23 cellular contexts compared by ENCODE assay signal in the genomic region with DNA sequence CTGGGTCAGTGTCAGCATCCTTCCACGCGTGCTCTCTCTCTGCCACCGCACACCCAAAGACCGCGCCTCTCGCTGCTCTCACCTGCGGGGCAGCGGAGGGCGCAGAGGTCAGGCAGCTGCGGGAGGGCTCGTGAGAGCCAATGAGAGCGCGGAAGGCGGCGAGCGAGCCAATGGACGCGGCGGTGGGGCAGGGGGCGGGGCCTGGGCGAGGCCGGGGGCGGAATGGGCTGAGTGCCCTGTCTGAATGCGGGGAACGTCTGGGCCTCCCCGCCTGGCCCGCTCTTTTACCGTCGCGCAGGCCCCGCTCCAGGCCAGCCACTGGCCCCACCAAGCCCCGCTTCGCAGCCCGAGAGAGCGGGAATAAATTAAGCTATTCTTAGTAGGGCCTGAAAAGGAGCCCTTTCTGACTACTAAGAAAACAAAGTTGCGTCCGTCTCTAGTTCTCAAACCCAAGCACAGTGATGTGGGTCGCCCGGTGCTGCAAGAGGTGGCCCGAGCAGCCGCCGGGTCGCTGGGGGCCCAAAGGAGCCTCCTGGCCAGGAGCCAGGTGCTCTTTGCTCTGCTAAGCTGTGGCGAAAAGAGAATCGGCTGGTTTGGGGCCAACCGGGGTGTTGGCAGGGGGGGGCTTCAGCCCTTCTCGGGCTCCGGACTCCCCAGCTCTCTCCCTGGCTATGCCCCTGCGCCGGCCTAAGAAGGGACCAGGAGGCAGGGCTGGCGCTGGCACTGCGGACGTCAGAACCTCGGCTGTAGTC.
DNase-seq lines count a peak whose midpoint lies in the region; ATAC-seq, FAIRE-seq and TF ChIP-seq lines count a peak whose summit lies in the region.
"Had no signal": no experiment of that assay in that cellular context is flagged by ENCODE, and none has a peak within 500 bp of the region (broad histone marks: within the 10 kb centered on the region; RNA-seq: fewer than 3 reads in every experiment).

No MANE protein-coding gene starts in this region.

- peaks cover 4 to 14% of the 10 kb centered on the region in 2 experiments; a peak in 3 of 5 replicates for H3K27me3 ChIP-seq in K562 (ENCODE audit: control insufficient read depth in 2 of 2, insufficient read depth in 2 of 2, low read length in 2 of 2)
- no peaks in the 10 kb centered on the region for H3K27me3 ChIP-seq in sigmoid colon

- TF ChIP-seq EP300 in K562 (IDR thresholded peaks at IDR 0.05; ENCODE audit: low read length) (no peak), sigmoid colon (IDR thresholded peaks at IDR 0.05) (no peak)

- H3K36me3 Mint-ChIP-seq in type B pancreatic cell, result no peaks in the 10 kb centered on the region

- H3K9ac ChIP-seq in K562 (ENCODE audit: insufficient read depth in 1 of 2, low read depth in 2 of 2, low read length in 2 of 2), result no peak overlapping the region

- no peaks in the 10 kb centered on the region for H3K9me3 Mint-ChIP-seq in type B pancreatic cell

- H3K27ac Mint-ChIP-seq in type B pancreatic cell, result no peak overlapping the region
- H3K27ac Mint-ChIP-seq: activated naive CD8-positive, alpha-beta T cell; CD8-positive, alpha-beta memory T cell; natural killer cell had no signal

- no peak for TF ChIP-seq RAD21 in K562 (CRISPR knock-in tag; conservative IDR thresholded peaks at IDR 0.05 in 1 of 2, IDR thresholded peaks at IDR 0.05 in 1 of 2)

- DNase-seq in K562 (ENCODE audit: extremely low read depth in 1 of 4, low spot score in 3 of 4), result no peak
- DNase-seq in left ventricle myocardium superior, result peak; percentile 75
- DNase-seq in mesenteric fat pad (ENCODE audit: low spot score), result peak; percentile 83
- DNase-seq in type B pancreatic cell (ENCODE audit: extremely low spot score, unreplicated experiment), result peak; percentile 65
- no peak for DNase-seq in superior temporal gyrus (ENCODE audit: extremely low spot score)
- DNase-seq in sigmoid colon, result no peak
- DNase-seq: activated CD4-positive, alpha-beta T cell treated with anti-CD3 and anti-CD28 coated beads for 1 hour; activated CD8-positive, alpha-beta memory T cell treated with anti-CD3 and anti-CD28 coated beads for 24 hours; CD8-positive, alpha-beta memory T cell; DMS79; HCEC 1CT; kidney; natural killer cell; NCI-H2107; NCI-H510A; small intestine; stimulated activated naive CD4-positive, alpha-beta T cell treated with Interleukin-2 at 50 U/mL for 16 hours; T-helper 9 cell; trophoblast cell had no signal

- H3K4me3 ChIP-seq in K562 (no peak overlapping the region), sigmoid colon (no peak overlapping the region)

- CTCF ChIA-PET in K562 (lab: Yijun Ruan, JAX; ENCODE audit: low intra/inter-chr PET ratio), result no interaction called here

- H3K4me2 ChIP-seq in K562 (ENCODE audit: insufficient read depth, low read length), result no peak overlapping the region

- POLR2A ChIA-PET in K562 (lab: Yijun Ruan, JAX), result no interaction called here

- ATAC-seq in K562 (no peak), left ventricle myocardium superior (peak; percentile 96), GM19395 (IDR thresholded peaks at IDR 0.05; ENCODE audit: unreplicated experiment) (no peak)
- ATAC-seq: natural killer cell had no signal

- no peak overlapping the region for H2AFZ ChIP-seq in K562 (ENCODE audit: low read depth, low read length)

- no peak for FAIRE-seq in K562 (lab: Jason Lieb, UNC)
- FAIRE-seq: GM12891, kidney, RCC 7860, small intestine had no signal

- H3K4me1 ChIP-seq in K562 (replicated peaks in 1 of 2; ENCODE audit: control insufficient read depth in 2 of 2, insufficient read depth in 2 of 2, low read length in 2 of 2) (no peaks in the 10 kb centered on the region), sigmoid colon (peaks cover 0 to 27% (median 21%) of the 10 kb centered on the region in 4 donors)

- peaks cover 28% of the 10 kb centered on the region for H3K4me1 Mint-ChIP-seq in type B pancreatic cell (ENCODE audit: unreplicated experiment)
- H3K4me1 Mint-ChIP-seq: CD8-positive, alpha-beta memory T cell; natural killer cell had no signal

- no peak for TF ChIP-seq POLR2A in K562 (conservative IDR thresholded peaks at IDR 0.05)
- TF ChIP-seq POLR2A in sigmoid colon (IDR thresholded peaks at IDR 0.05), result no peak

- intact Hi-C loops in K562 (cut with micrococcal nuclease) (no loop called here), left ventricle myocardium superior (cut with micrococcal nuclease) (no loop called here), sigmoid colon (cut with DNase I) (no loop called here)

- H3K27ac ChIP-seq in K562 (ENCODE audit: extremely low read depth, low read depth, low read length), result no peak overlapping the region
- no peak overlapping the region for H3K27ac ChIP-seq in sigmoid colon

- H3K27me3 Mint-ChIP-seq in type B pancreatic cell, result peaks cover 15% of the 10 kb centered on the region

- H3K36me3 ChIP-seq in K562 (ENCODE audit: control insufficient read depth, insufficient read depth, low read length) (no peaks in the 10 kb centered on the region), sigmoid colon (no peaks in the 10 kb centered on the region)

- WGBS in K562 (ENCODE audit: insufficient coverage, low coverage, missing lambda C conversion rate), result 16% methylated on average over 32 of the region's 54 CpGs
- 31 to 32% methylated on average over 54 of the region's 54 CpGs for WGBS in sigmoid colon, 2 donors

- no peaks in the 10 kb centered on the region for H3K9me1 ChIP-seq in K562 (ENCODE audit: control insufficient read depth, insufficient read depth, low read length)

- no TSS peak for BruUV-seq in K562 (replicated peaks; lab: Mats Ljungman, UMichigan)

- no peaks in the 10 kb centered on the region for H3K79me2 ChIP-seq in K562 (ENCODE audit: control insufficient read depth, insufficient read depth, low read length)

- H3K9me3 ChIP-seq in K562 (replicated peaks; ENCODE audit: control insufficient read depth, insufficient read depth, low read depth, low read length), result peaks cover 7% of the 10 kb centered on the region
- peaks cover 3 to 12% (median 9%) of the 10 kb centered on the region in 4 donors for H3K9me3 ChIP-seq in sigmoid colon

- TF ChIP-seq CTCF in K562 (IDR thresholded peaks at IDR 0.05 in 2 of 3, conservative IDR thresholded peaks at IDR 0.05 in 1 of 3; ENCODE audit: insufficient read depth in 2 of 3, low read depth in 1 of 3, low read length in 3 of 3) (no peak), type B pancreatic cell (conservative IDR thresholded peaks at IDR 0.05) (no peak), sigmoid colon (IDR thresholded peaks at IDR 0.05) (no peak)

- no peak overlapping the region for H3K4me3 Mint-ChIP-seq in type B pancreatic cell
- H3K4me3 Mint-ChIP-seq: activated naive CD8-positive, alpha-beta T cell; natural killer cell had no signal

- H4K20me1 ChIP-seq in K562 (replicated peaks; ENCODE audit: control insufficient read depth, insufficient read depth, low read length), result no peaks in the 10 kb centered on the region

- in situ Hi-C loops in K562 (cut with MboI), result no loop called here

TF ChIP-seq in K562, 482 proteins besides CTCF, POLR2A, EP300 and RAD21:
- TF ChIP-seq, protein P1, sequence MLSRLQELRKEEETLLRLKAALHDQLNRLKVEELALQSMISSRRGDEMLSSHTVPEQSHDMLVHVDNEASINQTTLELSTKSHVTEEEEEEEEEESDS (CRISPR knock-in tag; IDR thresholded peaks at IDR 0.05), result no peak
- TF ChIP-seq NFIC (IDR thresholded peaks at IDR 0.05), result peak; percentile 22; the same call in 1 of the 2 replicates

Comparison
In these comparisons a context has a peak if more than half of its experiments do, and no peak if none do; other contexts are left out.
1. DNase-seq: peak in left ventricle myocardium superior (single experiment), mesenteric fat pad (single experiment) and type B pancreatic cell (single experiment); none in K562 (0 of 4), superior temporal gyrus (single experiment) and sigmoid colon (single experiment).